Comparison of ENCODE assay signal across 9 cellular contexts in the genomic region with DNA sequence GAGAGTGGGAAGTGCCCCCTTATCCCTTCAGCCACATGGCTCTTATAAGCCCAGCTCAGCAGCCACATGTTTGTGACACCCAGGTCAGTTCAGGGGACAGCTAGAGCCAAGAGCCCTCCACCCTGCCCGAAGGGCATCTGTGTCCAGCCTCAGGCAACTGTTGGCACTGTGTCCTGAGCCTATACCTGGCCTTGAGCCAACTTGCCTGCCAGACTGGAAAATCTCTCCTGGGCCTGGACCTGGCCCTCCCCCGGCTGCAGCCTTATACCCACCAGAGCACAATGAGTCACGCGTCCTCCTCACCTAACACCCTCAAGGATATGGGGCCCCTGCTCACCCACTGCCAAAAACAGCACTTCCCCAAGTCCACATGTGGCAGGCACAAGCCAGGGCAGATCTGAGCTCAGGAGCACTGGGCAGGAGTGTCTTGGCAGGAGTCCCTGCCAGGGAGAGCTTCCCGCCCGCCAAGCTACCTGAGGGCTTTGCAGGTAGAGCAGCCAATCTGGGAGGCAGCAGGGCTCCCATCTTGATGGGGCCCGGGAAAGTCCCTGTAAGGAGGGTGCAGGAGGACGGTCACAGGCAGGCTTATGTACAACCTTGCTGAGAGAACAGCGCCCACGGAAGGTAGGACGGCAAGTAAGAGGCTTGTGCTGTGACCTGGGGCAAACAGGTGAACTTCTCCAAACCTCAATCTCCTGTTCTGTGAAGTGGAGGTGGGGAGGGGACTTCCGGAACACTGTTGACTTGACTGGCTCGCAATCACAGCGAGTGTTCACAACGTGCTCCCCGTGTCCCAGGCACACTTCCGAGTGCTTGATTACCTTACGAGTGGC. TPM values are rescaled to one million over a fixed set of nuclear protein-coding genes. Genes with fewer than 3 reads are reported as not detected.
DNase-seq lines count a peak whose midpoint lies in the region; ATAC-seq and TF ChIP-seq lines count a peak whose summit lies in the region.
"Had no signal": no experiment of that assay in that cellular context is flagged by ENCODE, and none has a peak within 500 bp of the region (broad histone marks: within the 10 kb centered on the region; RNA-seq: fewer than 3 reads in every experiment).

No MANE protein-coding gene starts in this region.

- ATAC-seq in upper lobe of right lung (peak; percentile 88), GM18505 (IDR thresholded peaks at IDR 0.05; ENCODE audit: unreplicated experiment) (no peak)

- H3K36me3 ChIP-seq in colonic mucosa: no peaks in the 10 kb centered on the region
- no peaks in the 10 kb centered on the region for H3K36me3 ChIP-seq in upper lobe of right lung
- H3K36me3 ChIP-seq: ovary had no signal

- H3K4me1 ChIP-seq in colonic mucosa (peaks cover 12% of the 10 kb centered on the region), upper lobe of right lung (peaks cover 21% of the 10 kb centered on the region)

- H3K27ac ChIP-seq in colonic mucosa (peak overlapping the region; percentile 69), upper lobe of right lung (peak overlapping the region; percentile 52)
- H3K27ac ChIP-seq: ovary had no signal

- DNase-seq in NCI-H146 (lab: John Stamatoyannopoulos, UW) (peak; percentile 29), NCI-H146 treated with DMSO at 0.1 percent for 48 hours (lab: John Stamatoyannopoulos, UW; ENCODE audit: unreplicated experiment) (no peak), colonic mucosa (peak; percentile 78), myocyte (ENCODE audit: low read depth) (peak; percentile 47), upper lobe of right lung (peak; percentile 91), globus pallidus (ENCODE audit: low spot score) (no peak)
- DNase-seq in activated CD4-positive, CD25-positive, alpha-beta regulatory T cell (lab: John Stamatoyannopoulos, UW): peak in 3 of 4 experiments; percentile 22 to 33 (median 23)

- no peaks in the 10 kb centered on the region for H3K27me3 ChIP-seq in colonic mucosa
- no peaks in the 10 kb centered on the region for H3K27me3 ChIP-seq in upper lobe of right lung
- H3K27me3 ChIP-seq: ovary had no signal

- TF ChIP-seq POLR2A in GM18505 (IDR thresholded peaks at IDR 0.05; ENCODE audit: borderline replicate concordance, extremely low read depth, insufficient read depth, insufficient read length): no peak

- intact Hi-C loops in colonic mucosa (cut with DNase I): no loop called here
- intact Hi-C loops in upper lobe of right lung (cut with DNase I): no loop called here

- H3K9me3 ChIP-seq in colonic mucosa: no peaks in the 10 kb centered on the region
- H3K9me3 ChIP-seq in upper lobe of right lung: no peaks in the 10 kb centered on the region
- H3K9me3 ChIP-seq: ovary had no signal

- no peak for TF ChIP-seq CTCF in colonic mucosa (IDR thresholded peaks at IDR 0.05)
- no peak for TF ChIP-seq CTCF in upper lobe of right lung (IDR thresholded peaks at IDR 0.05)

- H3K4me3 ChIP-seq in colonic mucosa (no peak overlapping the region), upper lobe of right lung (no peak overlapping the region)
- H3K4me3 ChIP-seq: ovary had no signal

- H3K9ac ChIP-seq in colonic mucosa (ENCODE audit: low read depth in 2 of 2, low read length in 2 of 2): peak overlapping the region; percentile 30 to 66

RNA-seq across cellular contexts. Expression of gene HSPG2, which starts 19.8 kb away (rescaled TPM):
- 100 to 1,000 TPM; 148 to 152 TPM for total RNA-seq in colonic mucosa
- 221 and 384 TPM in 2 replicates for total RNA-seq in myocyte
- 653 TPM for polyA plus RNA-seq in myocyte (2012)
- total RNA-seq in upper lobe of right lung: 393 TPM

RNA-seq across cellular contexts. Expression of gene CELA3B, which starts 19.9 kb away (rescaled TPM):
- total RNA-seq in colonic mucosa (10 to 100 TPM in 1 of 2 donors, under 1 TPM in 1; 0.42 to 16.7 TPM), myocyte (not detected in 2 replicates), upper lobe of right lung (not detected)
- polyA plus RNA-seq in myocyte (2012): not detected
- polyA plus RNA-seq: ovary had no signal

RNA-seq across cellular contexts. Expression of gene CELA3A, which starts 44.5 kb away (rescaled TPM):
- total RNA-seq in colonic mucosa (10 to 100 TPM in 1 of 2 donors, under 1 TPM in 1; 0.56 to 25.0 TPM), myocyte (0.78 and 2.6 TPM in 2 replicates), upper lobe of right lung (not detected)
- 0.18 TPM for polyA plus RNA-seq in myocyte (2012)

Comparison
In these comparisons a context has a peak if more than half of its experiments do, and no peak if none do; other contexts are left out.
1. DNase-seq: peak in NCI-H146 (single experiment), activated CD4-positive, CD25-positive, alpha-beta regulatory T cell (3 of 4), colonic mucosa (single experiment), myocyte (single experiment) and upper lobe of right lung (single experiment); none in NCI-H146 treated with DMSO at 0.1 percent for 48 hours (single experiment) and globus pallidus (single experiment).